20 cellular contexts compared by ENCODE assay signal in genomic region chr1:91741301-91741700, GRCh38.
DNase-seq lines count a peak whose midpoint lies in the region; ATAC-seq, FAIRE-seq and TF ChIP-seq lines count a peak whose summit lies in the region.
"Had no signal": no experiment of that assay in that cellular context is flagged by ENCODE, and none has a peak within 500 bp of the region (broad histone marks: within the 10 kb centered on the region; RNA-seq: fewer than 3 reads in every experiment).

No MANE protein-coding gene starts in this region.

- peaks cover 11% of the 10 kb centered on the region for H3K9me3 Mint-ChIP-seq in natural killer cell treated with Interleukin-12 subunit alpha and Interleukin-12 subunit beta and Interleukin-15 and Interleukin-18, amount 100 ng/mL, for 72 hours
- H3K9me3 Mint-ChIP-seq in activated T-helper 1 cell treated with anti-CD3 and anti-CD28 coated beads, Interleukin-12 subunit alpha, Interleukin-12 subunit beta, Interleukin-2, Interleukin-4 antibody, amounts not matched to agents 30 ng/mL and 10 ng/mL and 1 ng/mL, durations not matched to agents 14 hours and 24 hours and 36 hours, result peaks cover 22% of the 10 kb centered on the region
- H3K9me3 Mint-ChIP-seq in activated naive CD8-positive, alpha-beta T cell treated with anti-CD3 and anti-CD28 coated beads, Interleukin-2, amount 50 U/mL, for 24 hours, result peaks cover 20% of the 10 kb centered on the region

- peaks cover 7% of the 10 kb centered on the region for H3K4me1 Mint-ChIP-seq in T-helper 17 cell
- peaks cover 60 to 63% of the 10 kb centered on the region in 2 donors for H3K4me1 Mint-ChIP-seq in natural killer cell treated with Interleukin-12 subunit alpha and Interleukin-12 subunit beta and Interleukin-15 and Interleukin-18, amount 100 ng/mL, for 72 hours (ENCODE audit: low read depth in 2 of 2)
- peaks cover 22% of the 10 kb centered on the region for H3K4me1 Mint-ChIP-seq in activated T-helper 1 cell treated with anti-CD3 and anti-CD28 coated beads, Interleukin-12 subunit alpha, Interleukin-12 subunit beta, Interleukin-2, Interleukin-4 antibody, amounts not matched to agents 30 ng/mL and 10 ng/mL and 1 ng/mL, durations not matched to agents 14 hours and 24 hours and 36 hours (ENCODE audit: low read depth)
- peaks cover 5% of the 10 kb centered on the region for H3K4me1 Mint-ChIP-seq in activated naive CD8-positive, alpha-beta T cell treated with anti-CD3 and anti-CD28 coated beads, Interleukin-2, amount 50 U/mL, for 24 hours
- H3K4me1 Mint-ChIP-seq: activated naive CD8-positive, alpha-beta T cell treated with anti-CD3 and anti-CD28 coated beads, Interleukin-2, amount 10 ng/mL, durations not matched to agents 7 days and 5 days had no signal

- no peak for TF ChIP-seq CTCF in esophagus squamous epithelium (IDR thresholded peaks at IDR 0.05)

- peaks cover 6% of the 10 kb centered on the region for H3K36me3 Mint-ChIP-seq in T-helper 17 cell (ENCODE audit: low read depth)
- peaks cover 50% of the 10 kb centered on the region for H3K36me3 Mint-ChIP-seq in natural killer cell treated with Interleukin-12 subunit alpha and Interleukin-12 subunit beta and Interleukin-15 and Interleukin-18, amount 100 ng/mL, for 72 hours
- H3K36me3 Mint-ChIP-seq in activated T-helper 1 cell treated with anti-CD3 and anti-CD28 coated beads, Interleukin-12 subunit alpha, Interleukin-12 subunit beta, Interleukin-2, Interleukin-4 antibody, amounts not matched to agents 30 ng/mL and 10 ng/mL and 1 ng/mL, durations not matched to agents 14 hours and 24 hours and 36 hours (ENCODE audit: low read depth), result peaks cover 51% of the 10 kb centered on the region
- H3K36me3 Mint-ChIP-seq in activated naive CD8-positive, alpha-beta T cell treated with anti-CD3 and anti-CD28 coated beads, Interleukin-2, amount 50 U/mL, for 24 hours (ENCODE audit: low read depth), result peaks cover 28% of the 10 kb centered on the region

- peak overlapping the region in 3 of 4 donors; percentile 64 to 79 (median 71) for H3K27ac ChIP-seq in esophagus squamous epithelium
- H3K27ac ChIP-seq: testis had no signal

- DNase-seq in ELR (ENCODE audit: low read depth) (peak; percentile 76), T-helper 17 cell (no peak), esophagus squamous epithelium (lab: John Stamatoyannopoulos, UW) (no peak), HTR-8/SVneo (ENCODE audit: insufficient read length, low spot score) (no peak), H54 (ENCODE audit: insufficient read length, low spot score) (no peak)
- no peak for DNase-seq in natural killer cell treated with Interleukin-12 subunit alpha and Interleukin-12 subunit beta and Interleukin-15 and Interleukin-18, amount 100 ng/mL, for 72 hours (ENCODE audit: low spot score)
- DNase-seq in activated T-helper 1 cell treated with anti-CD3 and anti-CD28 coated beads, Interleukin-12 subunit alpha, Interleukin-12 subunit beta, Interleukin-2, Interleukin-4 antibody, amounts not matched to agents 30 ng/mL and 10 ng/mL and 1 ng/mL, durations not matched to agents 14 hours and 24 hours and 36 hours (ENCODE audit: low spot score), result no peak
- no peak for DNase-seq in activated naive CD8-positive, alpha-beta T cell treated with anti-CD3 and anti-CD28 coated beads, Interleukin-2, amount 50 U/mL, for 24 hours
- DNase-seq: activated CD4-positive, alpha-beta T cell treated with anti-CD3 and anti-CD28 coated beads for 36 hours; activated CD8-positive, alpha-beta memory T cell treated with anti-CD3 and anti-CD28 coated beads, Interleukin-2, amount 10 ng/mL, durations not matched to agents 7 days and 5 days; activated naive CD8-positive, alpha-beta T cell treated with anti-CD3 and anti-CD28 coated beads, Interleukin-2, amount 10 ng/mL, durations not matched to agents 7 days and 5 days; CD4-positive, CD25-positive, alpha-beta regulatory T cell; central memory CD4-positive, alpha-beta T cell; effector CD8-positive, alpha-beta T cell; KBM-7; NCI-H1930; NK-92 treated with Interleukin-12 subunit alpha and Interleukin-12 subunit beta, amount 100 ng/mL, for 24 hours; testis had no signal

- H3K4me3 ChIP-seq in esophagus squamous epithelium, result no peak overlapping the region
- H3K4me3 ChIP-seq: testis had no signal

- ATAC-seq in T-helper 17 cell, result no peak
- ATAC-seq in natural killer cell treated with Interleukin-12 subunit alpha and Interleukin-12 subunit beta and Interleukin-15 and Interleukin-18, amount 100 ng/mL, for 72 hours, result no peak
- ATAC-seq in activated naive CD8-positive, alpha-beta T cell treated with anti-CD3 and anti-CD28 coated beads, Interleukin-2, amount 50 U/mL, for 24 hours, result no peak
- ATAC-seq: activated CD4-positive, alpha-beta T cell treated with anti-CD3 and anti-CD28 coated beads for 36 hours; activated CD8-positive, alpha-beta memory T cell treated with anti-CD3 and anti-CD28 coated beads, Interleukin-2, amount 10 ng/mL, durations not matched to agents 7 days and 5 days had no signal

- H3K36me3 ChIP-seq in esophagus squamous epithelium, result peaks cover 0 to 14% (median 0%) of the 10 kb centered on the region in 3 donors

- H3K27me3 ChIP-seq in esophagus squamous epithelium, result no peaks in the 10 kb centered on the region
- H3K27me3 ChIP-seq: testis had no signal

- no peak overlapping the region for H3K4me3 Mint-ChIP-seq in T-helper 17 cell
- H3K4me3 Mint-ChIP-seq in natural killer cell treated with Interleukin-12 subunit alpha and Interleukin-12 subunit beta and Interleukin-15 and Interleukin-18, amount 100 ng/mL, for 72 hours, result no peak overlapping the region
- no peak overlapping the region for H3K4me3 Mint-ChIP-seq in activated T-helper 1 cell treated with anti-CD3 and anti-CD28 coated beads, Interleukin-12 subunit alpha, Interleukin-12 subunit beta, Interleukin-2, Interleukin-4 antibody, amounts not matched to agents 30 ng/mL and 10 ng/mL and 1 ng/mL, durations not matched to agents 14 hours and 24 hours and 36 hours
- H3K4me3 Mint-ChIP-seq in activated naive CD8-positive, alpha-beta T cell treated with anti-CD3 and anti-CD28 coated beads, Interleukin-2, amount 50 U/mL, for 24 hours, result no peak overlapping the region
- H3K4me3 Mint-ChIP-seq: activated CD4-positive, alpha-beta T cell treated with anti-CD3 and anti-CD28 coated beads for 36 hours; activated CD8-positive, alpha-beta memory T cell treated with anti-CD3 and anti-CD28 coated beads, Interleukin-2, amount 10 ng/mL, durations not matched to agents 7 days and 5 days; activated naive CD8-positive, alpha-beta T cell treated with anti-CD3 and anti-CD28 coated beads, Interleukin-2, amount 10 ng/mL, durations not matched to agents 7 days and 5 days had no signal

- TF ChIP-seq POLR2A in esophagus squamous epithelium (IDR thresholded peaks at IDR 0.05), result no peak
- TF ChIP-seq POLR2A in H54 (IDR thresholded peaks at IDR 0.05; ENCODE audit: low read depth, low read length), result no peak

- 90 to 100% methylated on average over 4 to 5 of the region's 5 CpGs for WGBS in esophagus squamous epithelium, 2 donors

- H3K9me3 ChIP-seq in T-helper 17 cell (ENCODE audit: control insufficient read depth, low read length, poor library complexity, severe bottlenecking) (no peaks in the 10 kb centered on the region), esophagus squamous epithelium (no peaks in the 10 kb centered on the region)
- H3K9me3 ChIP-seq: testis had no signal

- FAIRE-seq in HTR-8/SVneo (lab: Jason Lieb, UNC) (no peak), H54 (lab: Jason Lieb, UNC) (no peak)
- FAIRE-seq: TTC549 had no signal

- intact Hi-C loops in esophagus squamous epithelium (cut with DNase I), result no loop called here
- intact Hi-C loops in activated T-helper 1 cell treated with anti-CD3 and anti-CD28 coated beads, Interleukin-12 subunit alpha, Interleukin-12 subunit beta, Interleukin-2, Interleukin-4 antibody, amounts not matched to agents 30 ng/mL and 10 ng/mL and 1 ng/mL, durations not matched to agents 14 hours and 24 hours and 36 hours (cut with micrococcal nuclease), result no loop called here

- H3K27ac Mint-ChIP-seq in T-helper 17 cell, result peak overlapping the region; percentile 27
- peak overlapping the region; percentile 86 to 88 for H3K27ac Mint-ChIP-seq in natural killer cell treated with Interleukin-12 subunit alpha and Interleukin-12 subunit beta and Interleukin-15 and Interleukin-18, amount 100 ng/mL, for 72 hours
- no peak overlapping the region for H3K27ac Mint-ChIP-seq in activated T-helper 1 cell treated with anti-CD3 and anti-CD28 coated beads, Interleukin-12 subunit alpha, Interleukin-12 subunit beta, Interleukin-2, Interleukin-4 antibody, amounts not matched to agents 30 ng/mL and 10 ng/mL and 1 ng/mL, durations not matched to agents 14 hours and 24 hours and 36 hours
- no peak overlapping the region for H3K27ac Mint-ChIP-seq in activated naive CD8-positive, alpha-beta T cell treated with anti-CD3 and anti-CD28 coated beads, Interleukin-2, amount 50 U/mL, for 24 hours
- H3K27ac Mint-ChIP-seq: activated CD4-positive, alpha-beta T cell treated with anti-CD3 and anti-CD28 coated beads for 36 hours; activated CD8-positive, alpha-beta memory T cell treated with anti-CD3 and anti-CD28 coated beads, Interleukin-2, amount 10 ng/mL, durations not matched to agents 7 days and 5 days; activated naive CD8-positive, alpha-beta T cell treated with anti-CD3 and anti-CD28 coated beads, Interleukin-2, amount 10 ng/mL, durations not matched to agents 7 days and 5 days; activated T-helper 2 cell treated with anti-CD3 and anti-CD28 coated beads, Interferon-gamma antibody, Interleukin-2, Interleukin-4, amounts not matched to agents 10 μg/mL and 5 μg/mL and 100 μg/mL, durations not matched to agents 14 hours and 24 hours and 36 hours; CD4-positive, CD25-positive, alpha-beta regulatory T cell had no signal

- H3K27me3 Mint-ChIP-seq in T-helper 17 cell, result no peaks in the 10 kb centered on the region
- no peaks in the 10 kb centered on the region for H3K27me3 Mint-ChIP-seq in natural killer cell treated with Interleukin-12 subunit alpha and Interleukin-12 subunit beta and Interleukin-15 and Interleukin-18, amount 100 ng/mL, for 72 hours
- H3K27me3 Mint-ChIP-seq in activated T-helper 1 cell treated with anti-CD3 and anti-CD28 coated beads, Interleukin-12 subunit alpha, Interleukin-12 subunit beta, Interleukin-2, Interleukin-4 antibody, amounts not matched to agents 30 ng/mL and 10 ng/mL and 1 ng/mL, durations not matched to agents 14 hours and 24 hours and 36 hours (ENCODE audit: insufficient read depth), result no peaks in the 10 kb centered on the region
- no peaks in the 10 kb centered on the region for H3K27me3 Mint-ChIP-seq in activated naive CD8-positive, alpha-beta T cell treated with anti-CD3 and anti-CD28 coated beads, Interleukin-2, amount 50 U/mL, for 24 hours
- H3K27me3 Mint-ChIP-seq: activated CD4-positive, alpha-beta T cell treated with anti-CD3 and anti-CD28 coated beads for 36 hours; activated CD8-positive, alpha-beta memory T cell treated with anti-CD3 and anti-CD28 coated beads, Interleukin-2, amount 10 ng/mL, durations not matched to agents 7 days and 5 days; CD4-positive, CD25-positive, alpha-beta regulatory T cell had no signal

- H3K4me1 ChIP-seq in esophagus squamous epithelium, result peaks cover 18 to 71% (median 46%) of the 10 kb centered on the region in 3 donors

Comparison
In these comparisons a context has a peak if more than half of its experiments do, and no peak if none do; other contexts are left out.
1. H3K27ac Mint-ChIP-seq: peak in T-helper 17 cell (single experiment) and natural killer cell treated with Interleukin-12 subunit alpha and Interleukin-12 subunit beta and Interleukin-15 and Interleukin-18, amount 100 ng/mL, for 72 hours (2 of 2); none in activated T-helper 1 cell treated with anti-CD3 and anti-CD28 coated beads, Interleukin-12 subunit alpha, Interleukin-12 subunit beta, Interleukin-2, Interleukin-4 antibody, amounts not matched to agents 30 ng/mL and 10 ng/mL and 1 ng/mL, durations not matched to agents 14 hours and 24 hours and 36 hours (single experiment) and activated naive CD8-positive, alpha-beta T cell treated with anti-CD3 and anti-CD28 coated beads, Interleukin-2, amount 50 U/mL, for 24 hours (single experiment).